Comparison of ENCODE assay signal across 20 cellular contexts in the genomic region with DNA sequence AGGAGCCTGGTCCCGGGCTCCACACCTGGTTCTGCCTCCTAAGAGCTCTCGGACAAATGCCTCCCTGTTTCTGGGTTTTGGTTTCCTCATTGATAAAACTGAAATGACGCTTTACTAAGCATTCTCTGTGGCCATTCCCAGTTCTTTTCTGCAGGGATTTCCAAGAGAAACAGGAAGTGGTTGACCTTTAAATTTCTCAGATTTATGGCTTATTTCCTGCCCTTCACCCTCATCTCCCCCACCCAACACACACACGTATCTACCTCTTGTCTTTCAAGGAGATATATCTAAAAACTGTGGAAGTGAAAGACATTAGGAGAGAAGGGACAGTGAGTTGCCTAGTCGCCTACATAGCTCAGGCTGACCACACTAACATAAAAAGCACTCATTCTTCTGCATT. TPM values are rescaled to one million over a fixed set of nuclear protein-coding genes. Genes with fewer than 3 reads are reported as not detected.
DNase-seq lines count a peak whose midpoint lies in the region; ATAC-seq, FAIRE-seq and TF ChIP-seq lines count a peak whose summit lies in the region.
"Had no signal": no experiment of that assay in that cellular context is flagged by ENCODE, and none has a peak within 500 bp of the region (broad histone marks: within the 10 kb centered on the region; RNA-seq: fewer than 3 reads in every experiment).

No MANE protein-coding gene starts in this region.

- H3K4me2 ChIP-seq in astrocyte (ENCODE audit: low read length) (peak overlapping the region; percentile 7), mammary epithelial cell (ENCODE audit: insufficient read depth, low read depth, low read length) (no peak overlapping the region)

- no peaks in the 10 kb centered on the region for H3K79me2 ChIP-seq in astrocyte (ENCODE audit: insufficient read depth, low read length)
- H3K79me2 ChIP-seq in mammary epithelial cell (ENCODE audit: insufficient read depth, low read length), result no peaks in the 10 kb centered on the region

- no peaks in the 10 kb centered on the region for H3K36me3 Mint-ChIP-seq in astrocyte (ENCODE audit: low read depth, unreplicated experiment)

- intact Hi-C loops in left lung (cut with DNase I) (no loop called here), mammary epithelial cell (cut with micrococcal nuclease) (no loop called here)

- 39% methylated on average over 5 of the region's 5 CpGs for whole genome bisulfite sequencing in mammary epithelial cell (ENCODE audit: low coverage, missing lambda C conversion rate)

- H3K27ac Mint-ChIP-seq in astrocyte (ENCODE audit: unreplicated experiment), result peak overlapping the region; percentile 82

- no TSS peak for BruUV-seq in mammary epithelial cell (replicated peaks; lab: Mats Ljungman, UMichigan)

- no peaks in the 10 kb centered on the region for H3K27me3 Mint-ChIP-seq in astrocyte (ENCODE audit: low read depth, unreplicated experiment)

- H2AFZ ChIP-seq in astrocyte (ENCODE audit: low read depth, low read length) (no peak overlapping the region), mammary epithelial cell (ENCODE audit: low read depth, low read length) (no peak overlapping the region)

- peaks cover 10% of the 10 kb centered on the region for H3K4me1 Mint-ChIP-seq in astrocyte (ENCODE audit: low read depth, unreplicated experiment)

- H3K4me3 ChIP-seq in astrocyte (ENCODE audit: insufficient read depth, low read depth, low read length) (no peak overlapping the region), skeletal muscle tissue (ENCODE audit: low read length in 3 of 3) (peak overlapping the region in 1 of 3 donors; percentile 49), left lung (no peak overlapping the region), mammary epithelial cell (replicated peaks in 1 of 3; ENCODE audit: insufficient read depth in 1 of 3, low read depth in 2 of 3, low read length in 3 of 3) (no peak overlapping the region)
- H3K4me3 ChIP-seq: Peyer's patch had no signal

- no peak overlapping the region for H3K27ac ChIP-seq in astrocyte (ENCODE audit: low read depth, low read length)
- H3K27ac ChIP-seq in skeletal muscle tissue (ENCODE audit: low read depth, low read length), result peak overlapping the region; percentile 59
- no peak overlapping the region for H3K27ac ChIP-seq in left lung
- H3K27ac ChIP-seq in mammary epithelial cell (ENCODE audit: insufficient read depth, low read depth, low read length), result no peak overlapping the region
- H3K27ac ChIP-seq: Peyer's patch had no signal

- FAIRE-seq in GM12891 (lab: Jason Lieb, UNC), result peak; percentile 72
- no peak for FAIRE-seq in astrocyte (lab: Jason Lieb, UNC)
- FAIRE-seq: G401.6, HTR-8/SVneo had no signal

- CTCF ChIA-PET in mammary epithelial cell (lab: Charles Lee; ENCODE audit: low non-redundant PET), result no interaction called here

- TF ChIP-seq CTCF in astrocyte (IDR thresholded peaks at IDR 0.05; ENCODE audit: insufficient read depth, low read depth, low read length) (no peak), left lung (IDR thresholded peaks at IDR 0.05) (no peak), mammary epithelial cell (conservative IDR thresholded peaks at IDR 0.05 in 1 of 2, IDR thresholded peaks at IDR 0.05 in 1 of 2; ENCODE audit: extremely low read depth in 1 of 2, insufficient read depth in 1 of 2, low read depth in 1 of 2, low read length in 2 of 2) (no peak)

- H3K9ac ChIP-seq in astrocyte (ENCODE audit: low read length) (no peak overlapping the region), skeletal muscle tissue (ENCODE audit: low read depth in 1 of 3, low read length in 3 of 3) (peak overlapping the region in 2 of 3 donors; percentile 42 to 58), mammary epithelial cell (ENCODE audit: insufficient read depth, low read length) (no peak overlapping the region)

- in situ Hi-C loops in mammary epithelial cell (cut with MboI; ENCODE audit: low sequenced_read_pairs in 2 of 2), result no loop called here

- H4K20me1 ChIP-seq in astrocyte (ENCODE audit: insufficient read depth, low read length) (no peaks in the 10 kb centered on the region), mammary epithelial cell (ENCODE audit: insufficient read depth, low read length) (no peaks in the 10 kb centered on the region)

- no peaks in the 10 kb centered on the region for H3K4me1 ChIP-seq in astrocyte (ENCODE audit: insufficient read depth, low read length)
- H3K4me1 ChIP-seq in skeletal muscle tissue (ENCODE audit: control insufficient read depth in 3 of 3, insufficient read depth in 3 of 3, low read length in 3 of 3), result peaks cover 14 to 22% (median 16%) of the 10 kb centered on the region in 3 donors
- H3K4me1 ChIP-seq in left lung, result no peaks in the 10 kb centered on the region
- no peaks in the 10 kb centered on the region for H3K4me1 ChIP-seq in mammary epithelial cell (ENCODE audit: insufficient read depth, low read length)
- H3K4me1 ChIP-seq: Caco-2, Peyer's patch had no signal

- no peak overlapping the region for H3K4me3 Mint-ChIP-seq in astrocyte (ENCODE audit: unreplicated experiment)

- no peak for ATAC-seq in esophagus mucosa
- no peak for ATAC-seq in left lung

- dilution Hi-C loops in mammary epithelial cell (cut with HindIII; ENCODE audit: low sequenced_read_pairs), result no loop called here

- TF ChIP-seq POLR2A in GM12891 (IDR thresholded peaks at IDR 0.05; ENCODE audit: low read depth, low read length), result no peak

- H3K36me3 ChIP-seq in astrocyte (ENCODE audit: insufficient read depth, low read length), result no peaks in the 10 kb centered on the region
- H3K36me3 ChIP-seq in skeletal muscle tissue (ENCODE audit: control insufficient read depth in 3 of 3, insufficient read depth in 3 of 3, low read length in 3 of 3), result no peaks in the 10 kb centered on the region
- H3K36me3 ChIP-seq in left lung, result no peaks in the 10 kb centered on the region
- no peaks in the 10 kb centered on the region for H3K36me3 ChIP-seq in mammary epithelial cell (ENCODE audit: insufficient read depth, low read length)
- H3K36me3 ChIP-seq: Peyer's patch had no signal

- H3K9me3 Mint-ChIP-seq in astrocyte (ENCODE audit: unreplicated experiment), result peaks cover 2% of the 10 kb centered on the region

- no peak for DNase-seq in GM12891 (ENCODE audit: insufficient read length, low spot score)
- no peak for DNase-seq in astrocyte (ENCODE audit: low read depth)
- DNase-seq in lung microvascular endothelial cell (ENCODE audit: low read depth in 2 of 2), result peak; percentile 8 to 58
- no peak for DNase-seq in left lung
- no peak for DNase-seq in NCI-H2107 treated with DMSO at 0.1 percent for 48 hours (lab: John Stamatoyannopoulos, UW; ENCODE audit: unreplicated experiment)
- no peak for DNase-seq in mammary epithelial cell
- DNase-seq: AML-193, Caco-2, DMS53, GOT3, NCI-H1092 treated with DMSO at 0.1 percent for 48 hours, NCI-H187 treated with DMSO at 0.1 percent for 48 hours, NCI-H2171 treated with DMSO at 0.1 percent for 48 hours, NCI-H510A, NCI-H82, Peyer's patch had no signal

- no peaks in the 10 kb centered on the region for H3K27me3 ChIP-seq in astrocyte (ENCODE audit: insufficient read depth, low read length)
- H3K27me3 ChIP-seq in skeletal muscle tissue (ENCODE audit: control insufficient read depth in 3 of 3, insufficient read depth in 3 of 3, low read length in 3 of 3), result no peaks in the 10 kb centered on the region
- no peaks in the 10 kb centered on the region for H3K27me3 ChIP-seq in left lung
- H3K27me3 ChIP-seq in mammary epithelial cell (ENCODE audit: insufficient read depth, low read length), result no peaks in the 10 kb centered on the region
- H3K27me3 ChIP-seq: Peyer's patch had no signal

- no peaks in the 10 kb centered on the region for H3K9me3 ChIP-seq in astrocyte (ENCODE audit: insufficient read depth, low read depth, low read length)
- no peaks in the 10 kb centered on the region for H3K9me3 ChIP-seq in skeletal muscle tissue (ENCODE audit: control insufficient read depth in 3 of 3, low read length in 3 of 3)
- H3K9me3 ChIP-seq in left lung, result no peaks in the 10 kb centered on the region
- peaks cover 16% of the 10 kb centered on the region for H3K9me3 ChIP-seq in mammary epithelial cell (replicated peaks; ENCODE audit: insufficient read depth, low read length)
- H3K9me3 ChIP-seq: Caco-2, Peyer's patch had no signal

TF ChIP-seq in GM12891, 5 proteins besides CTCF, POLR2A, EP300 and RAD21:
- TF ChIP-seq SPI1 (IDR thresholded peaks at IDR 0.05; ENCODE audit: low read depth, low read length) (peak; percentile 77), POU2F2 (IDR thresholded peaks at IDR 0.05; ENCODE audit: low read depth, low read length) (no peak)
TF ChIP-seq in GM12891: peak in this region for 1.

RNA-seq across cellular contexts. Expression of a gene that starts 53.0 kb away (rescaled TPM):
- polyA plus RNA-seq in GM12891 (2012; ENCODE audit: low read depth, missing spikeins), result 35.8 TPM
- total RNA-seq in astrocyte, result 5.3 and 11.8 TPM in 2 replicates
- 169 and 256 TPM in 2 replicates for total RNA-seq in lung microvascular endothelial cell
- 41.2 TPM for total RNA-seq in skeletal muscle tissue
- 0.76 TPM for total RNA-seq in esophagus mucosa
- total RNA-seq in left lung, result 10 to 100 TPM; 40.3 to 77.7 TPM
- 1 to 10 TPM in 1 of 2 donors, not detected in 1; 1.3 TPM for total RNA-seq in mammary epithelial cell
- polyA plus RNA-seq in mammary epithelial cell, result not detected
- polyA minus RNA-seq in mammary epithelial cell, result not detected

Comparison
In these comparisons a context has a peak if more than half of its experiments do, and no peak if none do; other contexts are left out.
1. DNase-seq: peak in lung microvascular endothelial cell (2 of 2); none in GM12891 (single experiment), astrocyte (single experiment), left lung (0 of 2), NCI-H2107 treated with DMSO at 0.1 percent for 48 hours (single experiment) and mammary epithelial cell (single experiment).
2. H3K9ac ChIP-seq: peak in skeletal muscle tissue (2 of 3); none in astrocyte (single experiment) and mammary epithelial cell (single experiment).